11 cellular contexts compared by ENCODE assay signal in genomic region chr2:45438872-45439665, GRCh38.
"Had no signal": no experiment of that assay in that cellular context is flagged by ENCODE, and none has a peak within 500 bp of the region (broad histone marks: within the 10 kb centered on the region; RNA-seq: fewer than 3 reads in every experiment).

No MANE protein-coding gene starts in this region.

- H3K27me3 ChIP-seq: right lobe of liver, suprapubic skin, upper lobe of left lung had no signal

- H3K9me3 ChIP-seq: psoas muscle, right lobe of liver, suprapubic skin, upper lobe of left lung had no signal

- H3K4me1 ChIP-seq: right lobe of liver, suprapubic skin, upper lobe of left lung had no signal

- ATAC-seq: activated CD4-positive, CD25-positive, alpha-beta regulatory T cell treated with anti-CD3 and anti-CD28 coated beads, Interleukin-2, amount 50 U/mL, for 24 hours; psoas muscle; right lobe of liver had no signal

- DNase-seq: activated CD4-positive, alpha-beta T cell treated with anti-CD3 and anti-CD28 coated beads, Interleukin-2, amount 50 U/mL, for 1 hour; activated CD8-positive, alpha-beta memory T cell treated with anti-CD3 and anti-CD28 coated beads for 24 hours; activated naive CD8-positive, alpha-beta T cell treated with anti-CD3 and anti-CD28 coated beads for 36 hours; effector CD8-positive, alpha-beta T cell; foreskin fibroblast; psoas muscle; right lobe of liver; upper lobe of left lung had no signal

- H3K27ac ChIP-seq: psoas muscle, right lobe of liver, suprapubic skin, upper lobe of left lung had no signal

- H3K36me3 ChIP-seq: right lobe of liver, suprapubic skin, upper lobe of left lung had no signal

- H3K4me3 ChIP-seq: psoas muscle, right lobe of liver, smooth muscle cell, suprapubic skin, upper lobe of left lung had no signal
